ENCODE assay signal across 1 cellular context in genomic region chr11:111736191-111736590, GRCh38.
TF ChIP-seq lines count a peak whose summit lies in the region.

No MANE protein-coding gene starts in this region.

TF ChIP-seq in HEK293T, 16 proteins besides CTCF, POLR2A, EP300 and RAD21 (continued from another document):
- TF ChIP-seq SUZ12 (IDR thresholded peaks at IDR 0.05) (no peak), FOXA1 (IDR thresholded peaks at IDR 0.05) (no peak), ARNT (IDR thresholded peaks at IDR 0.05) (no peak), CTBP1 (IDR thresholded peaks at IDR 0.05; ENCODE audit: borderline replicate concordance) (no peak), HDGF (IDR thresholded peaks at IDR 0.05; ENCODE audit: borderline replicate concordance) (no peak), L3MBTL2 (conservative IDR thresholded peaks at IDR 0.05) (no peak), FOXM1 (IDR thresholded peaks at IDR 0.05; ENCODE audit: borderline replicate concordance) (no peak), NFRKB (IDR thresholded peaks at IDR 0.05) (no peak), FOXK2 (IDR thresholded peaks at IDR 0.05) (no peak)
